In the genomic region with DNA sequence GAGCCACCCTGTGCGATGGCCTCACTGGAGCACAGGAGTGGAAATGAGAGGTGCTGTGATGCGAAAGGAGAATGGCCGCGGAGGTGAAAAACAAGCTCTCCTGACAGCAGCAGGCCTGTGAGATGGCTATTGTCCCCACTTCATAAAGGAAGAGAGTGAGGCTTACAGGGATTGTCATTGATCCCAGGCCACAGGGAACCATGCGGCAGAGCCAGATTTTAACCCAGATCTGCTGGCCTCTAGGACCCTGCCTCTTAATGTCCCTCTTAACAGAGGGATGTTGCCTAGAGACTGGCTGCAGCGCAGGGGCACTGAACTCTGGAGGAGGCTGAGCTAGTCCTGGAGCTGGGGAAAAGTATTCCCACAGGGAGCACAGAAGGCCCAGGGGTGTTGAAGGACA, we compare ENCODE assay signal across 21 cellular contexts. TPM values are rescaled to one million over a fixed set of nuclear protein-coding genes. Genes with fewer than 3 reads are reported as not detected.
DNase-seq lines count a peak whose midpoint lies in the region; ATAC-seq, FAIRE-seq and TF ChIP-seq lines count a peak whose summit lies in the region.
"Had no signal": no experiment of that assay in that cellular context is flagged by ENCODE, and none has a peak within 500 bp of the region (broad histone marks: within the 10 kb centered on the region; RNA-seq: fewer than 3 reads in every experiment).

No MANE protein-coding gene starts in this region.

- H3K27me3 ChIP-seq in HUES6 (ENCODE audit: control insufficient read depth, insufficient read depth, low read length) (no peaks in the 10 kb centered on the region), K562 (ENCODE audit: control insufficient read depth in 2 of 2, insufficient read depth in 2 of 2, low read length in 2 of 2) (no peaks in the 10 kb centered on the region), esophagus muscularis mucosa (no peaks in the 10 kb centered on the region)
- H3K27me3 ChIP-seq: gastroesophageal sphincter, uterus had no signal

- H3K4me1 ChIP-seq in HUES6 (ENCODE audit: control insufficient read depth, insufficient read depth, low read length) (peaks cover 39% of the 10 kb centered on the region), K562 (replicated peaks in 1 of 2; ENCODE audit: control insufficient read depth in 2 of 2, insufficient read depth in 2 of 2, low read length in 2 of 2) (peaks cover 24 to 29% of the 10 kb centered on the region in 2 experiments), OCI-LY7 (ENCODE audit: insufficient read depth, low read length, poor library complexity, severe bottlenecking) (peaks cover 40% of the 10 kb centered on the region), esophagus muscularis mucosa (peaks cover 0 to 13% (median 2%) of the 10 kb centered on the region in 4 donors)
- H3K4me1 ChIP-seq: gastroesophageal sphincter, psoas muscle, uterus had no signal

- in situ Hi-C loops in K562 (cut with MboI), result no loop called here

- WGBS in K562 (ENCODE audit: insufficient coverage, low coverage, missing lambda C conversion rate), result 85% methylated on average over 6 of the region's 6 CpGs
- 97% methylated on average over 6 of the region's 6 CpGs for WGBS in esophagus muscularis mucosa

- H3K79me2 ChIP-seq in K562 (ENCODE audit: control insufficient read depth, insufficient read depth, low read length) (no peaks in the 10 kb centered on the region; the same call in 2 of the 3 replicates), OCI-LY7 (ENCODE audit: insufficient read depth, low read depth, low read length) (peaks cover 5% of the 10 kb centered on the region; the same call in 1 of the 2 replicates)

- no peaks in the 10 kb centered on the region for H3K9me1 ChIP-seq in K562 (ENCODE audit: control insufficient read depth, insufficient read depth, low read length)

- H2AFZ ChIP-seq in K562 (ENCODE audit: low read depth, low read length) (no peak overlapping the region), OCI-LY7 (ENCODE audit: low read length) (no peak overlapping the region)

- peaks cover 42% of the 10 kb centered on the region for H3K4me1 Mint-ChIP-seq in activated CD4-positive, alpha-beta T cell treated with anti-CD3 and anti-CD28 coated beads for 36 hours
- H3K4me1 Mint-ChIP-seq in neural crest cell, result peaks cover 24% of the 10 kb centered on the region

- H3K9me2 ChIP-seq in OCI-LY7 (ENCODE audit: insufficient read depth, low read length), result no peaks in the 10 kb centered on the region

- H3K36me3 ChIP-seq in HUES6 (ENCODE audit: control insufficient read depth, insufficient read depth, low read length) (peaks cover 31% of the 10 kb centered on the region), K562 (ENCODE audit: control insufficient read depth, insufficient read depth, low read length) (peaks cover 32% of the 10 kb centered on the region; the same call in 2 of the 3 replicates), OCI-LY7 (ENCODE audit: insufficient read depth, low read length) (peaks cover 34% of the 10 kb centered on the region), esophagus muscularis mucosa (peaks cover 14 to 48% (median 33%) of the 10 kb centered on the region in 4 donors)
- H3K36me3 ChIP-seq: uterus had no signal

- intact Hi-C loops in activated CD4-positive, alpha-beta T cell treated with anti-CD3 and anti-CD28 coated beads for 36 hours (cut with DNase I, micrococcal nuclease), result no loop called here
- intact Hi-C loops in K562 (cut with micrococcal nuclease), result no loop called here
- intact Hi-C loops in OCI-LY7 (cut with micrococcal nuclease; ENCODE audit: unreplicated experiment), result no loop called here
- intact Hi-C loops in esophagus muscularis mucosa (cut with DNase I), result loop anchor here (10.0 kb wide), 1 partner anchor 46 kb away; the partner anchor contains the start of gene CD164L2

- TF ChIP-seq POLR2A in K562 (conservative IDR thresholded peaks at IDR 0.05) (no peak), GM12891 (IDR thresholded peaks at IDR 0.05; ENCODE audit: low read depth, low read length) (no peak), esophagus muscularis mucosa (IDR thresholded peaks at IDR 0.05; ENCODE audit: low read depth) (no peak)

- no peak for TF ChIP-seq CTCF in K562 (IDR thresholded peaks at IDR 0.05 in 2 of 3, conservative IDR thresholded peaks at IDR 0.05 in 1 of 3; ENCODE audit: insufficient read depth in 2 of 3, low read depth in 1 of 3, low read length in 3 of 3)
- no peak for TF ChIP-seq CTCF in neural crest cell (conservative IDR thresholded peaks at IDR 0.05)
- no peak for TF ChIP-seq CTCF in OCI-LY7 (conservative IDR thresholded peaks at IDR 0.05; ENCODE audit: low read length)
- no peak for TF ChIP-seq CTCF in esophagus muscularis mucosa (IDR thresholded peaks at IDR 0.05)

- no peak for ATAC-seq in activated CD4-positive, alpha-beta T cell treated with anti-CD3 and anti-CD28 coated beads for 36 hours
- no peak for ATAC-seq in K562
- ATAC-seq: A549, gastroesophageal sphincter, left lobe of liver, psoas muscle had no signal

- H3K4me2 ChIP-seq in K562 (ENCODE audit: insufficient read depth, low read length) (no peak overlapping the region), OCI-LY7 (ENCODE audit: low read length) (no peak overlapping the region)
- H3K4me2 ChIP-seq: A549 had no signal

- H4K20me1 ChIP-seq in K562 (replicated peaks; ENCODE audit: control insufficient read depth, insufficient read depth, low read length), result no peaks in the 10 kb centered on the region
- no peaks in the 10 kb centered on the region for H4K20me1 ChIP-seq in OCI-LY7 (ENCODE audit: insufficient read depth, low read length)

- no peak for TF ChIP-seq RAD21 in K562 (CRISPR knock-in tag; conservative IDR thresholded peaks at IDR 0.05 in 1 of 2, IDR thresholded peaks at IDR 0.05 in 1 of 2)

- no peaks in the 10 kb centered on the region for H3K9me3 ChIP-seq in HUES6 (ENCODE audit: control insufficient read depth, insufficient read depth, low read depth, low read length)
- no peaks in the 10 kb centered on the region for H3K9me3 ChIP-seq in K562 (replicated peaks; ENCODE audit: control insufficient read depth, insufficient read depth, low read depth, low read length)
- no peaks in the 10 kb centered on the region for H3K9me3 ChIP-seq in OCI-LY7 (ENCODE audit: low read length)
- no peaks in the 10 kb centered on the region for H3K9me3 ChIP-seq in esophagus muscularis mucosa
- H3K9me3 ChIP-seq: A549, gastroesophageal sphincter, psoas muscle, uterus had no signal

- DNase-seq in activated CD4-positive, alpha-beta T cell treated with anti-CD3 and anti-CD28 coated beads for 36 hours, result no peak
- DNase-seq in activated CD4-positive, alpha-beta T cell treated with anti-CD3 and anti-CD28 coated beads for 1 hour, result no peak
- DNase-seq in K562 (ENCODE audit: extremely low read depth in 1 of 4, low spot score in 3 of 4) (no peak), neural crest cell (ENCODE audit: low read depth, low spot score) (no peak), GM12891 (ENCODE audit: insufficient read length, low spot score) (no peak), OCI-LY7 (ENCODE audit: low spot score) (no peak), esophagus muscularis mucosa (ENCODE audit: extremely low spot score) (no peak)
- DNase-seq: activated CD4-positive, alpha-beta T cell treated with anti-CD3 and anti-CD28 coated beads, Interleukin-2, amount 50 U/mL, for 1 hour; NCI-H146; NCI-H226; NK-92 treated with Interleukin-12 subunit alpha and Interleukin-12 subunit beta, amount 100 ng/mL, for 24 hours; psoas muscle; SIG-M5; stimulated activated naive CD4-positive, alpha-beta T cell treated with Interleukin-2 at 50 U/mL for 16 hours; uterus had no signal

- no peaks in the 10 kb centered on the region for H3K27me3 Mint-ChIP-seq in activated CD4-positive, alpha-beta T cell treated with anti-CD3 and anti-CD28 coated beads for 36 hours
- H3K27me3 Mint-ChIP-seq in neural crest cell (ENCODE audit: low read depth), result peaks cover 4% of the 10 kb centered on the region

- CTCF ChIA-PET in activated CD4-positive, alpha-beta T cell treated with anti-CD3 and anti-CD28 coated beads for 36 hours (lab: Charles Lee), result interaction anchor here (0.7 to 1.4 kb wide), 5 partner anchors 18 to 57 kb away, joined by 3 to 4 read pairs (median 3); partner anchors contain the start of gene MAP3K6
- CTCF ChIA-PET in K562 (lab: Yijun Ruan, JAX; ENCODE audit: low intra/inter-chr PET ratio), result no interaction called here
- CTCF ChIA-PET in OCI-LY7 (lab: Charles Lee; ENCODE audit: unreplicated experiment), result no interaction called here

- BruUV-seq in K562 (replicated peaks; lab: Mats Ljungman, UMichigan) (no TSS peak), OCI-LY7 (replicated peaks; lab: Mats Ljungman, UMichigan) (no TSS peak)

- H3K4me3 Mint-ChIP-seq in activated CD4-positive, alpha-beta T cell treated with anti-CD3 and anti-CD28 coated beads for 36 hours, result no peak overlapping the region
- peak overlapping the region; percentile 11 for H3K4me3 Mint-ChIP-seq in neural crest cell

- H3K27ac Mint-ChIP-seq in activated CD4-positive, alpha-beta T cell treated with anti-CD3 and anti-CD28 coated beads for 36 hours, result peak overlapping the region; percentile 27
- H3K27ac Mint-ChIP-seq in neural crest cell (ENCODE audit: unreplicated experiment), result peak overlapping the region; percentile 85

- no peak overlapping the region for H3K4me3 ChIP-seq in HUES6 (ENCODE audit: low read depth, low read length)
- H3K4me3 ChIP-seq in K562, result no peak overlapping the region
- no peak overlapping the region for H3K4me3 ChIP-seq in OCI-LY7 (ENCODE audit: low read depth, low read length, poor library complexity, severe bottlenecking)
- H3K4me3 ChIP-seq in esophagus muscularis mucosa, result no peak overlapping the region
- H3K4me3 ChIP-seq: A549, gastroesophageal sphincter, psoas muscle, uterus had no signal

- TF ChIP-seq EP300 in K562 (IDR thresholded peaks at IDR 0.05; ENCODE audit: low read length) (no peak), esophagus muscularis mucosa (IDR thresholded peaks at IDR 0.05) (no peak)

- H3K9me3 Mint-ChIP-seq in activated CD4-positive, alpha-beta T cell treated with anti-CD3 and anti-CD28 coated beads for 36 hours (ENCODE audit: low read depth), result no peaks in the 10 kb centered on the region
- H3K9me3 Mint-ChIP-seq in neural crest cell, result no peaks in the 10 kb centered on the region

- POLR2A ChIA-PET in activated CD4-positive, alpha-beta T cell treated with anti-CD3 and anti-CD28 coated beads for 36 hours (lab: Charles Lee), result no interaction called here
- POLR2A ChIA-PET in K562 (lab: Yijun Ruan, JAX) (interaction anchor here (0.6 to 4.2 kb wide), 7 partner anchors 11 to 475 kb away, joined by 3 to 23 read pairs (median 4); no protein-coding TSS in a partner anchor), OCI-LY7 (lab: Charles Lee) (interaction anchor here (0.5 to 0.9 kb wide), 2 partner anchors 11 to 199 kb away, joined by 4 read pairs; no protein-coding TSS in a partner anchor)

- H3K9ac ChIP-seq in HUES6 (ENCODE audit: low read length) (peak overlapping the region; percentile 2), K562 (ENCODE audit: insufficient read depth in 1 of 2, low read depth in 2 of 2, low read length in 2 of 2) (no peak overlapping the region)

- peaks cover 16% of the 10 kb centered on the region for H3K36me3 Mint-ChIP-seq in activated CD4-positive, alpha-beta T cell treated with anti-CD3 and anti-CD28 coated beads for 36 hours (ENCODE audit: low read depth)
- no peaks in the 10 kb centered on the region for H3K36me3 Mint-ChIP-seq in neural crest cell (ENCODE audit: low read depth)

- no peak for FAIRE-seq in K562 (lab: Jason Lieb, UNC)
- FAIRE-seq in GM12891 (lab: Jason Lieb, UNC), result no peak
- FAIRE-seq: A549 had no signal

- no peak overlapping the region for H3K27ac ChIP-seq in HUES6 (ENCODE audit: low read depth, low read length)
- H3K27ac ChIP-seq in K562 (ENCODE audit: extremely low read depth, low read depth, low read length), result no peak overlapping the region
- H3K27ac ChIP-seq in OCI-LY7 (ENCODE audit: low read depth, low read length, poor library complexity, severe bottlenecking), result no peak overlapping the region
- no peak overlapping the region for H3K27ac ChIP-seq in esophagus muscularis mucosa (replicated peaks in 1 of 4)
- H3K27ac ChIP-seq: A549, gastroesophageal sphincter, psoas muscle, uterus had no signal

RNA-seq across cellular contexts. Expression of gene SYTL1, which starts 3.1 kb away (rescaled TPM):
- total RNA-seq in activated CD4-positive, alpha-beta T cell treated with anti-CD3 and anti-CD28 coated beads for 36 hours, result 10 to 100 TPM; 21.4 to 26.1 TPM
- 18.4 and 69.1 TPM in 2 replicates for total RNA-seq in K562 (2011; cell fraction: chromatin; rRNA removed; ENCODE audit: low replicate concordance)
- 29.5 and 45.5 TPM in 2 replicates for total RNA-seq in K562 (2011; cell fraction: nucleolus; rRNA removed)
- total RNA-seq in K562 (2011; cell fraction: nucleoplasm; rRNA removed), result 21.0 and 26.5 TPM in 2 replicates
- total RNA-seq in K562 (2014; rRNA removed) (3.9 and 4.7 TPM in 2 replicates), K562 (2014; rRNA removed; fragmentation: Illumina TruSeq; extraction: Trizol) (0.55 and 0.57 TPM in 2 replicates), K562 (2015; rRNA removed; fragmentation: Illumina TruSeq; extraction: Trizol) (1.7 and 2.2 TPM in 2 replicates), K562 (2021) (6.0 and 9.3 TPM in 2 replicates), neural crest cell (0.72 and 1.4 TPM in 2 replicates), OCI-LY7 (2022) (81.7 and 91.6 TPM in 2 replicates), esophagus muscularis mucosa (1 to 10 TPM in 2 of 4 donors, under 1 TPM in 2; 0.29 to 3.7 (median 1.5) TPM)
- polyA plus RNA-seq in K562 (2011; rRNA removed) (3.8 and 12.3 TPM in 2 replicates), K562 (2014; fragmentation: Illumina TruSeq; extraction: Trizol) (0.91 and 1.9 TPM in 2 replicates), K562 (2014; fragmentation: Nextera tagmentation; extraction: Ambion mirVana) (under 1 TPM; 0.04 to 0.27 TPM), K562 (2014; rRNA removed) (5.9 and 8.6 TPM in 2 replicates)
- 8.4 and 14.7 TPM in 2 replicates for polyA plus RNA-seq in K562 (2011; cell fraction: cytosol; rRNA removed)
- polyA plus RNA-seq in K562 (2011; cell fraction: nucleus; rRNA removed), result 114 and 120 TPM in 2 replicates
- 7.0 and 32.0 TPM in 2 replicates for polyA plus RNA-seq in K562 (2012)
- polyA minus RNA-seq in K562 (2011; rRNA and poly(A)+ RNA removed), result 3.0 and 6.4 TPM in 2 replicates
- polyA minus RNA-seq in K562 (2011; cell fraction: cytosol; rRNA and poly(A)+ RNA removed), result 4.6 and 14.3 TPM in 2 replicates
- 14.7 and 18.1 TPM in 2 replicates for polyA minus RNA-seq in K562 (2011; cell fraction: nucleus; rRNA and poly(A)+ RNA removed)
- polyA plus RNA-seq in GM12891 (2012; ENCODE audit: low read depth, missing spikeins), result 25.2 TPM
- 67.9 and 117 TPM in 2 replicates for total RNA-seq in OCI-LY7 (2014; rRNA removed; shearing (Covaris generic))

RNA-seq across cellular contexts. Expression of gene TMEM222, which starts 16.8 kb away (rescaled TPM):
- total RNA-seq in activated CD4-positive, alpha-beta T cell treated with anti-CD3 and anti-CD28 coated beads for 36 hours, result 10 to 100 TPM; 27.5 to 31.2 TPM
- 41.9 and 115 TPM in 2 replicates for total RNA-seq in K562 (2011; cell fraction: chromatin; rRNA removed; ENCODE audit: low replicate concordance)
- total RNA-seq in K562 (2011; cell fraction: nucleolus; rRNA removed), result 97.1 and 98.7 TPM in 2 replicates
- 77.9 and 90.1 TPM in 2 replicates for total RNA-seq in K562 (2011; cell fraction: nucleoplasm; rRNA removed)
- 36.0 and 43.6 TPM in 2 replicates for total RNA-seq in K562 (2014; rRNA removed)
- 10.6 and 15.9 TPM in 2 replicates for total RNA-seq in K562 (2014; rRNA removed; fragmentation: Illumina TruSeq; extraction: Trizol)
- 32.4 and 32.8 TPM in 2 replicates for total RNA-seq in K562 (2015; rRNA removed; fragmentation: Illumina TruSeq; extraction: Trizol)
- total RNA-seq in K562 (2021), result 42.5 and 46.9 TPM in 2 replicates
- 32.2 and 51.8 TPM in 2 replicates for polyA plus RNA-seq in K562 (2011; rRNA removed)
- 53.0 and 80.5 TPM in 2 replicates for polyA plus RNA-seq in K562 (2011; cell fraction: cytosol; rRNA removed)
- 111 and 157 TPM in 2 replicates for polyA plus RNA-seq in K562 (2011; cell fraction: nucleus; rRNA removed)
- polyA plus RNA-seq in K562 (2012), result 43.9 and 66.2 TPM in 2 replicates
- polyA plus RNA-seq in K562 (2014; fragmentation: Illumina TruSeq; extraction: Trizol), result 48.0 and 57.0 TPM in 2 replicates
- polyA plus RNA-seq in K562 (2014; fragmentation: Nextera tagmentation; extraction: Ambion mirVana), result 10 to 100 TPM in 1 of 2 experiments, 1 to 10 TPM in 1; 6.9 to 14.4 TPM
- polyA plus RNA-seq in K562 (2014; rRNA removed), result 42.4 and 43.5 TPM in 2 replicates
- polyA minus RNA-seq in K562 (2011; rRNA and poly(A)+ RNA removed), result 21.8 and 30.9 TPM in 2 replicates
- polyA minus RNA-seq in K562 (2011; cell fraction: cytosol; rRNA and poly(A)+ RNA removed), result 26.1 and 32.0 TPM in 2 replicates
- 24.6 and 35.5 TPM in 2 replicates for polyA minus RNA-seq in K562 (2011; cell fraction: nucleus; rRNA and poly(A)+ RNA removed)
- 46.7 and 46.9 TPM in 2 replicates for total RNA-seq in neural crest cell
- 24.0 TPM for polyA plus RNA-seq in GM12891 (2012; ENCODE audit: low read depth, missing spikeins)
- 32.8 and 43.4 TPM in 2 replicates for total RNA-seq in OCI-LY7 (2014; rRNA removed; shearing (Covaris generic))
- 29.5 and 30.9 TPM in 2 replicates for total RNA-seq in OCI-LY7 (2022)
- total RNA-seq in esophagus muscularis mucosa, result 10 to 100 TPM; 23.3 to 35.3 (median 31.8) TPM

RNA-seq across cellular contexts. Expression of gene MAP3K6, which starts 28.0 kb away (rescaled TPM):
- total RNA-seq in activated CD4-positive, alpha-beta T cell treated with anti-CD3 and anti-CD28 coated beads for 36 hours, result 1 to 10 TPM; 6.5 to 8.8 TPM
- 22.7 and 88.4 TPM in 2 replicates for total RNA-seq in K562 (2011; cell fraction: chromatin; rRNA removed; ENCODE audit: low replicate concordance)
- 52.5 and 55.4 TPM in 2 replicates for total RNA-seq in K562 (2011; cell fraction: nucleolus; rRNA removed)
- total RNA-seq in K562 (2011; cell fraction: nucleoplasm; rRNA removed), result 27.7 and 28.5 TPM in 2 replicates
- 10.1 and 14.7 TPM in 2 replicates for total RNA-seq in K562 (2014; rRNA removed)
- 5.0 and 6.2 TPM in 2 replicates for total RNA-seq in K562 (2014; rRNA removed; fragmentation: Illumina TruSeq; extraction: Trizol)
- total RNA-seq in K562 (2015; rRNA removed; fragmentation: Illumina TruSeq; extraction: Trizol), result 7.6 and 9.5 TPM in 2 replicates
- 18.1 and 21.9 TPM in 2 replicates for total RNA-seq in K562 (2021)
- 4.7 and 13.2 TPM in 2 replicates for polyA plus RNA-seq in K562 (2011; rRNA removed)
- 5.5 and 6.6 TPM in 2 replicates for polyA plus RNA-seq in K562 (2011; cell fraction: cytosol; rRNA removed)
- 101 and 102 TPM in 2 replicates for polyA plus RNA-seq in K562 (2011; cell fraction: nucleus; rRNA removed)
- 17.8 and 18.2 TPM in 2 replicates for polyA plus RNA-seq in K562 (2012)
- polyA plus RNA-seq in K562 (2014; fragmentation: Illumina TruSeq; extraction: Trizol), result 7.0 and 9.0 TPM in 2 replicates
- polyA plus RNA-seq in K562 (2014; fragmentation: Nextera tagmentation; extraction: Ambion mirVana), result 1 to 10 TPM in 1 of 2 experiments, under 1 TPM in 1; 0.99 to 1.5 TPM
- polyA plus RNA-seq in K562 (2014; rRNA removed), result 8.2 and 12.9 TPM in 2 replicates
- polyA minus RNA-seq in K562 (2011; rRNA and poly(A)+ RNA removed), result 3.1 and 4.9 TPM in 2 replicates
- 4.8 and 5.1 TPM in 2 replicates for polyA minus RNA-seq in K562 (2011; cell fraction: cytosol; rRNA and poly(A)+ RNA removed)
- polyA minus RNA-seq in K562 (2011; cell fraction: nucleus; rRNA and poly(A)+ RNA removed), result 15.2 and 17.2 TPM in 2 replicates
- 12.9 and 13.6 TPM in 2 replicates for total RNA-seq in neural crest cell
- 5.0 TPM for polyA plus RNA-seq in GM12891 (2012; ENCODE audit: low read depth, missing spikeins)
- total RNA-seq in OCI-LY7 (2014; rRNA removed; shearing (Covaris generic)), result 5.9 and 10.0 TPM in 2 replicates
- 8.0 and 11.3 TPM in 2 replicates for total RNA-seq in OCI-LY7 (2022)
- 10 to 100 TPM; 29.7 to 80.1 (median 55.4) TPM for total RNA-seq in esophagus muscularis mucosa

RNA-seq across cellular contexts. Expression of gene FCN3, which starts 35.9 kb away (rescaled TPM):
- not detected for total RNA-seq in activated CD4-positive, alpha-beta T cell treated with anti-CD3 and anti-CD28 coated beads for 36 hours
- total RNA-seq in K562 (2011; cell fraction: chromatin; rRNA removed; ENCODE audit: low replicate concordance), result not detected in 2 replicates
- total RNA-seq in K562 (2011; cell fraction: nucleolus; rRNA removed), result not detected in 2 replicates
- total RNA-seq in K562 (2011; cell fraction: nucleoplasm; rRNA removed), result not detected in 2 replicates
- total RNA-seq in K562 (2014; rRNA removed) (not detected in 2 replicates), K562 (2014; rRNA removed; fragmentation: Illumina TruSeq; extraction: Trizol) (not detected in 2 replicates), K562 (2015; rRNA removed; fragmentation: Illumina TruSeq; extraction: Trizol) (not detected in 2 replicates), K562 (2021) (0.31 and 0.49 TPM in 2 replicates), neural crest cell (not detected in 2 replicates), OCI-LY7 (2022) (not detected in 2 replicates), esophagus muscularis mucosa (10 to 100 TPM in 2 of 4 donors, 1 to 10 TPM in 2; 2.9 to 16.6 (median 10.5) TPM)
- polyA plus RNA-seq in K562 (2011; rRNA removed) (0.15 TPM in 1 of 2 replicates, not detected in the other), K562 (2014; fragmentation: Illumina TruSeq; extraction: Trizol) (not detected in 2 replicates), K562 (2014; fragmentation: Nextera tagmentation; extraction: Ambion mirVana) (not detected), K562 (2014; rRNA removed) (not detected in 2 replicates)
- 0.06 TPM in 1 of 2 replicates, not detected in the other for polyA plus RNA-seq in K562 (2011; cell fraction: cytosol; rRNA removed)
- 0.35 TPM in 1 of 2 replicates, not detected in the other for polyA plus RNA-seq in K562 (2011; cell fraction: nucleus; rRNA removed)
- 0.21 TPM in 1 of 2 replicates, not detected in the other for polyA plus RNA-seq in K562 (2012)
- not detected in 2 replicates for polyA minus RNA-seq in K562 (2011; rRNA and poly(A)+ RNA removed)
- polyA minus RNA-seq in K562 (2011; cell fraction: cytosol; rRNA and poly(A)+ RNA removed), result not detected in 2 replicates
- polyA minus RNA-seq in K562 (2011; cell fraction: nucleus; rRNA and poly(A)+ RNA removed), result not detected in 2 replicates
- polyA plus RNA-seq in GM12891 (2012; ENCODE audit: low read depth, missing spikeins), result not detected
- not detected in 2 replicates for total RNA-seq in OCI-LY7 (2014; rRNA removed; shearing (Covaris generic))
- total RNA-seq: epithelial cell of proximal tubule, HT-29 had no signal
- polyA plus RNA-seq: A549 had no signal

RNA-seq across cellular contexts. Expression of gene CD164L2, which starts 44.4 kb away (rescaled TPM):
- total RNA-seq in activated CD4-positive, alpha-beta T cell treated with anti-CD3 and anti-CD28 coated beads for 36 hours, result not detected
- 2.6 and 7.4 TPM in 2 replicates for total RNA-seq in K562 (2011; cell fraction: chromatin; rRNA removed; ENCODE audit: low replicate concordance)
- 5.0 and 5.4 TPM in 2 replicates for total RNA-seq in K562 (2011; cell fraction: nucleolus; rRNA removed)
- total RNA-seq in K562 (2011; cell fraction: nucleoplasm; rRNA removed), result 5.1 and 5.8 TPM in 2 replicates
- total RNA-seq in K562 (2014; rRNA removed), result 0.29 and 0.45 TPM in 2 replicates
- 0.18 TPM in 1 of 2 replicates, not detected in the other for total RNA-seq in K562 (2014; rRNA removed; fragmentation: Illumina TruSeq; extraction: Trizol)
- total RNA-seq in K562 (2015; rRNA removed; fragmentation: Illumina TruSeq; extraction: Trizol), result 0.14 and 0.19 TPM in 2 replicates
- total RNA-seq in K562 (2021), result 0.49 and 0.72 TPM in 2 replicates
- polyA plus RNA-seq in K562 (2011; rRNA removed), result 0.92 and 2.8 TPM in 2 replicates
- polyA plus RNA-seq in K562 (2011; cell fraction: cytosol; rRNA removed), result 0.92 and 1.2 TPM in 2 replicates
- polyA plus RNA-seq in K562 (2011; cell fraction: nucleus; rRNA removed), result 15.3 and 19.6 TPM in 2 replicates
- polyA plus RNA-seq in K562 (2012), result 1.2 and 1.7 TPM in 2 replicates
- 0.31 and 0.65 TPM in 2 replicates for polyA plus RNA-seq in K562 (2014; fragmentation: Illumina TruSeq; extraction: Trizol)
- polyA plus RNA-seq in K562 (2014; fragmentation: Nextera tagmentation; extraction: Ambion mirVana), result under 1 TPM in 1 of 2 experiments, not detected in 1; 0.08 TPM
- polyA plus RNA-seq in K562 (2014; rRNA removed), result 0.63 and 0.91 TPM in 2 replicates
- polyA minus RNA-seq in K562 (2011; rRNA and poly(A)+ RNA removed), result 0.28 and 0.57 TPM in 2 replicates
- not detected in 2 replicates for polyA minus RNA-seq in K562 (2011; cell fraction: cytosol; rRNA and poly(A)+ RNA removed)
- 1.1 and 2.4 TPM in 2 replicates for polyA minus RNA-seq in K562 (2011; cell fraction: nucleus; rRNA and poly(A)+ RNA removed)
- total RNA-seq in neural crest cell, result not detected in 2 replicates
- 0.12 TPM for polyA plus RNA-seq in GM12891 (2012; ENCODE audit: low read depth, missing spikeins)
- 0.13 TPM in 1 of 2 replicates, not detected in the other for total RNA-seq in OCI-LY7 (2014; rRNA removed; shearing (Covaris generic))
- not detected in 2 replicates for total RNA-seq in OCI-LY7 (2022)
- not detected for total RNA-seq in esophagus muscularis mucosa
- total RNA-seq: epithelial cell of proximal tubule, gastroesophageal sphincter, HT-29, left lobe of liver, psoas muscle had no signal
- polyA plus RNA-seq: A549, psoas muscle had no signal
